ENCODE assay signal across 18 cellular contexts in genomic region chr16:19232988-19233387, GRCh38. TPM values are rescaled to one million over a fixed set of nuclear protein-coding genes. Genes with fewer than 3 reads are reported as not detected.
"Had no signal": no experiment of that assay in that cellular context is flagged by ENCODE, and none has a peak within 500 bp of the region (broad histone marks: within the 10 kb centered on the region; RNA-seq: fewer than 3 reads in every experiment).

No MANE protein-coding gene starts in this region.

- DNase-seq: effector memory CD8-positive, alpha-beta T cell; gastrocnemius medialis; heart right ventricle; hypothalamus; kidney glomerular epithelial cell; mesendoderm; naive B cell; occipital lobe; spleen; stimulated activated CD4-positive, alpha-beta T cell treated with anti-CD3 and anti-CD28 coated beads, Interleukin-15, amount 100 ng/mL, for 24 hours; stimulated activated CD4-positive, alpha-beta T cell treated with anti-CD3 and anti-CD28 coated beads, Interleukin-1b, Interleukin-23, amount 100 ng/mL, for 48 hours; stimulated activated CD4-positive, alpha-beta T cell treated with anti-CD3 and anti-CD28 coated beads, Interleukin-4, amount 100 ng/mL, for 24 hours; testis; upper lobe of right lung had no signal

- ATAC-seq: effector memory CD8-positive, alpha-beta T cell; gastrocnemius medialis; heart right ventricle; sciatic nerve; stimulated activated memory B cell treated with anti-CD40 and anti-IgM and Interleukin-4, amounts not matched to agents 10 μg/mL and 1 μg/mL and 100 μg/mL, for 72 hours; upper lobe of right lung had no signal

- FAIRE-seq: islet of Langerhans had no signal

RNA-seq across cellular contexts. Expression of gene CLEC19A, which starts 52.5 kb away (rescaled TPM):
- polyA plus RNA-seq: heart right ventricle, liver, spleen had no signal
